ENCODE assay signal across 19 cellular contexts in the genomic region with DNA sequence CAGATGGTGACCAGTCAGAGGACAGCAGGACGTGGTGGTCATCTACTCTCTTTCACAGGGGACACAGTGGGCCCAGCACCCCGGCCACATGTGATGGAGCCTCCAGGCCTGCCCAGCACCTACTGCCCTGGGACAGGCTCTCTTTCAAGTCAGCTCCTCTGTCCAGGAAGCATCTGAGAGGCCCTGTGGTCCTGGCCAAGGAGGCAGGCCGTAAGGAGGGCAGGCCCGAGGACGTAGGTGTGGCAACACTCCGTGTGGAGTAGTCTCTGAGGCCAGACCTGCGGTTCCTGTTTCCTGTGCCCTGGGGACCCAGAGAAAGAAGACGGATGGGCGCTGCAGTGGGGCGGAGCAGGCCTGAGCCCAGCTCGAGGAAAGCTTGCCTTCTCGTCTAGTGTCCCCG.
DNase-seq lines count a peak whose midpoint lies in the region; TF ChIP-seq lines count a peak whose summit lies in the region.
"Had no signal": no experiment of that assay in that cellular context is flagged by ENCODE, and none has a peak within 500 bp of the region (broad histone marks: within the 10 kb centered on the region; RNA-seq: fewer than 3 reads in every experiment).

No MANE protein-coding gene starts in this region.

- H2AFZ ChIP-seq in osteoblast (ENCODE audit: low read length): no peak overlapping the region

- H3K27me3 Mint-ChIP-seq in endodermal cell (ENCODE audit: insufficient read depth): peaks cover 2% of the 10 kb centered on the region
- H3K27me3 Mint-ChIP-seq: CD8-positive, alpha-beta memory T cell had no signal

- H3K36me3 ChIP-seq in endodermal cell (ENCODE audit: control insufficient read depth, insufficient read depth, low read length): no peaks in the 10 kb centered on the region
- no peaks in the 10 kb centered on the region for H3K36me3 ChIP-seq in osteoblast (ENCODE audit: insufficient read depth, low read length)
- H3K36me3 ChIP-seq in esophagus squamous epithelium: no peaks in the 10 kb centered on the region
- H3K36me3 ChIP-seq: SJCRH30 had no signal

- peaks cover 9% of the 10 kb centered on the region for H3K36me3 Mint-ChIP-seq in endodermal cell (ENCODE audit: low read depth)

- H3K9ac ChIP-seq in endodermal cell (ENCODE audit: extremely low read depth, low read length, poor library complexity, severe bottlenecking): no peak overlapping the region

- H3K4me3 Mint-ChIP-seq in endodermal cell: no peak overlapping the region
- H3K4me3 Mint-ChIP-seq: CD8-positive, alpha-beta memory T cell had no signal

- H3K4me1 ChIP-seq in endodermal cell (ENCODE audit: control insufficient read depth, insufficient read depth, low read length): no peaks in the 10 kb centered on the region
- H3K4me1 ChIP-seq in osteoblast (ENCODE audit: insufficient read depth, low read length): no peaks in the 10 kb centered on the region
- no peaks in the 10 kb centered on the region for H3K4me1 ChIP-seq in esophagus squamous epithelium

- H3K4me1 Mint-ChIP-seq in endodermal cell: peaks cover 6% of the 10 kb centered on the region
- H3K4me1 Mint-ChIP-seq: CD8-positive, alpha-beta memory T cell had no signal

- no peak for TF ChIP-seq CTCF in endodermal cell (conservative IDR thresholded peaks at IDR 0.05)
- no peak for TF ChIP-seq CTCF in osteoblast (IDR thresholded peaks at IDR 0.05; ENCODE audit: extremely low read depth, low read depth, low read length)
- no peak for TF ChIP-seq CTCF in esophagus squamous epithelium (IDR thresholded peaks at IDR 0.05)

- peaks cover 5% of the 10 kb centered on the region for H3K9me3 Mint-ChIP-seq in endodermal cell

- no peak overlapping the region for H3K27ac Mint-ChIP-seq in endodermal cell
- H3K27ac Mint-ChIP-seq: CD8-positive, alpha-beta memory T cell had no signal

- peak; percentile 10 for DNase-seq in SKM-1 treated with dmso at 0.1 percent for 144 hours (lab: John Stamatoyannopoulos, UW; ENCODE audit: unreplicated experiment)
- no peak for DNase-seq in SKM-1 (lab: John Stamatoyannopoulos, UW; ENCODE audit: unreplicated experiment)
- DNase-seq in endodermal cell: peak; percentile 38
- DNase-seq in osteoblast (ENCODE audit: insufficient read length, low spot score, missing footprints): peak; percentile 50
- no peak for DNase-seq in esophagus squamous epithelium (lab: John Stamatoyannopoulos, UW)
- DNase-seq in activated CD8-positive, alpha-beta memory T cell treated with anti-CD3 and anti-CD28 coated beads, Interleukin-2, amount 50 U/mL, for 48 hours: no peak
- no peak for DNase-seq in NOMO-1 treated with dmso at 0.1 percent for 144 hours (lab: John Stamatoyannopoulos, UW; ENCODE audit: unreplicated experiment)
- DNase-seq: 8988T; AML-193; Calu3; CD8-positive, alpha-beta memory T cell; GF-D8; Kasumi-1; NCI-H1105; NCI-H146; NCI-H226; NCI-H510A treated with DMSO at 0.1 percent for 48 hours had no signal

- no peaks in the 10 kb centered on the region for H3K27me3 ChIP-seq in endodermal cell (ENCODE audit: control insufficient read depth, insufficient read depth, low read length, poor library complexity, severe bottlenecking)
- H3K27me3 ChIP-seq in osteoblast (ENCODE audit: insufficient read depth, low read length): no peaks in the 10 kb centered on the region
- H3K27me3 ChIP-seq in esophagus squamous epithelium: no peaks in the 10 kb centered on the region
- H3K27me3 ChIP-seq: SJCRH30 had no signal

- H3K4me3 ChIP-seq in endodermal cell (ENCODE audit: low read length): no peak overlapping the region
- H3K4me3 ChIP-seq in osteoblast (ENCODE audit: insufficient read depth, low read length): no peak overlapping the region
- H3K4me3 ChIP-seq in esophagus squamous epithelium: no peak overlapping the region
- H3K4me3 ChIP-seq: SJCRH30 had no signal

- H3K9me3 ChIP-seq in endodermal cell (ENCODE audit: control insufficient read depth, low read length) (no peaks in the 10 kb centered on the region), osteoblast (ENCODE audit: low read depth, low read length) (no peaks in the 10 kb centered on the region), esophagus squamous epithelium (peaks cover 0 to 50% (median 3%) of the 10 kb centered on the region in 3 donors)
- H3K9me3 ChIP-seq: SJCRH30 had no signal

- WGBS in endodermal cell (ENCODE audit: insufficient coverage in 1 of 2, insufficient read length in 1 of 2), 2 experiments: 84 to 86% methylated on average over 9 to 13 of the region's 13 CpGs
- WGBS in esophagus squamous epithelium, 2 donors: 69 to 84% methylated on average over 5 to 12 of the region's 13 CpGs

- no peak overlapping the region for H3K27ac ChIP-seq in endodermal cell (ENCODE audit: low read depth, low read length)
- H3K27ac ChIP-seq in osteoblast (ENCODE audit: low read depth, low read length): no peak overlapping the region
- H3K27ac ChIP-seq in esophagus squamous epithelium: no peak overlapping the region
- H3K27ac ChIP-seq: C4-2B, SJCRH30 had no signal

- H4K20me1 ChIP-seq in osteoblast (ENCODE audit: insufficient read depth, low read length): no peaks in the 10 kb centered on the region

- H3K4me2 ChIP-seq in osteoblast (ENCODE audit: insufficient read depth, low read length): no peak overlapping the region

- TF ChIP-seq POLR2A in esophagus squamous epithelium (IDR thresholded peaks at IDR 0.05): no peak

- intact Hi-C loops in esophagus squamous epithelium (cut with DNase I): no loop called here

- no peaks in the 10 kb centered on the region for H3K79me2 ChIP-seq in osteoblast (ENCODE audit: insufficient read depth, low read length)

Comparison
In these comparisons a context has a peak if more than half of its experiments do, and no peak if none do; other contexts are left out.
1. DNase-seq: peak in SKM-1 treated with dmso at 0.1 percent for 144 hours (single experiment), endodermal cell (single experiment) and osteoblast (single experiment); none in SKM-1 (single experiment), esophagus squamous epithelium (single experiment), activated CD8-positive, alpha-beta memory T cell treated with anti-CD3 and anti-CD28 coated beads, Interleukin-2, amount 50 U/mL, for 48 hours (single experiment) and NOMO-1 treated with dmso at 0.1 percent for 144 hours (single experiment).